Comparison of ENCODE assay signal across 8 cellular contexts in genomic region chr1:210342986-210343780, GRCh38. TPM values are rescaled to one million over a fixed set of nuclear protein-coding genes. Genes with fewer than 3 reads are reported as not detected.
DNase-seq lines count a peak whose midpoint lies in the region; ATAC-seq, FAIRE-seq and TF ChIP-seq lines count a peak whose summit lies in the region.

No MANE protein-coding gene starts in this region.

- H3K4me2 ChIP-seq in PC-3 (ENCODE audit: low read length) = 0 out of 2 replicates have a peak overlapping the region, but pooled peaks have one; percentile 8

- FAIRE-seq in HTR-8/SVneo (lab: Jason Lieb, UNC) = no peak

- H3F3A ChIP-seq in PC-3 (ENCODE audit: low read length, unreplicated experiment) = no peaks in the 10 kb centered on the region

- no peak for DNase-seq in PC-3
- DNase-seq in kidney tubule cell (ENCODE audit: low spot score) = peak; percentile 44
- DNase-seq in stimulated activated CD4-positive, alpha-beta T cell treated with anti-CD3 and anti-CD28 coated beads, Interleukin-1b, Interleukin-23, amount 100 ng/mL, for 48 hours = no peak
- no peak for DNase-seq in erythroblast (lab: John Stamatoyannopoulos, UW)
- no peak for DNase-seq in 8988T
- no peak for DNase-seq in HTR-8/SVneo (ENCODE audit: insufficient read length, low spot score)

- H3K9me2 ChIP-seq in PC-3 (replicated peaks; ENCODE audit: low read length) = no peaks in the 10 kb centered on the region

- no peaks in the 10 kb centered on the region; the same call in 1 of the 2 replicates for H3K4me1 ChIP-seq in PC-3 (ENCODE audit: insufficient read depth, low read length)

- H3K79me2 ChIP-seq in PC-3 (ENCODE audit: low read length) = no peaks in the 10 kb centered on the region

- H3K9me3 ChIP-seq in PC-3 (ENCODE audit: low read length) = no peaks in the 10 kb centered on the region

- BruUV-seq in PC-3 (replicated peaks; lab: Mats Ljungman, UMichigan) = no TSS peak

- H2AFZ ChIP-seq in PC-3 (ENCODE audit: low read length) = no peak overlapping the region

- no peak for TF ChIP-seq POLR2A in erythroblast (IDR thresholded peaks at IDR 0.05; ENCODE audit: low read length)

- no peak overlapping the region for H3K4me3 ChIP-seq in PC-3 (ENCODE audit: low read length)

- no peaks in the 10 kb centered on the region for H3K27me3 ChIP-seq in PC-3 (ENCODE audit: low read length)

- CTCF ChIA-PET in PC-3 (lab: Charles Lee) = no interaction called here

- no peaks in the 10 kb centered on the region for H4K20me1 ChIP-seq in PC-3 (ENCODE audit: low read length)

- peak; percentile 36 for ATAC-seq in GM18519 (IDR thresholded peaks at IDR 0.05; ENCODE audit: low FRiP score, unreplicated experiment)
- peak; percentile 46 for ATAC-seq in HG02763 (IDR thresholded peaks at IDR 0.05; ENCODE audit: unreplicated experiment)
- ATAC-seq in PC-3 = no peak

- H3K27ac ChIP-seq in PC-3 (ENCODE audit: low read length) = no peak overlapping the region

- TF ChIP-seq CTCF in PC-3 (conservative IDR thresholded peaks at IDR 0.05; ENCODE audit: low read depth, low read length) = no peak

- no peak overlapping the region for H3K9ac ChIP-seq in PC-3 (ENCODE audit: low read length)

- intact Hi-C loops in PC-3 (cut with micrococcal nuclease) = no loop called here

- no peaks in the 10 kb centered on the region for H3K36me3 ChIP-seq in PC-3 (ENCODE audit: low read depth, low read length)

- POLR2A ChIA-PET in PC-3 (lab: Charles Lee; ENCODE audit: unreplicated experiment) = no interaction called here

RNA-seq across cellular contexts. Expression of gene HHAT, which starts 14.5 kb away (rescaled TPM):
- 2.4 and 3.4 TPM in 2 replicates for total RNA-seq in PC-3 (2014; rRNA removed)
